In the genomic region with DNA sequence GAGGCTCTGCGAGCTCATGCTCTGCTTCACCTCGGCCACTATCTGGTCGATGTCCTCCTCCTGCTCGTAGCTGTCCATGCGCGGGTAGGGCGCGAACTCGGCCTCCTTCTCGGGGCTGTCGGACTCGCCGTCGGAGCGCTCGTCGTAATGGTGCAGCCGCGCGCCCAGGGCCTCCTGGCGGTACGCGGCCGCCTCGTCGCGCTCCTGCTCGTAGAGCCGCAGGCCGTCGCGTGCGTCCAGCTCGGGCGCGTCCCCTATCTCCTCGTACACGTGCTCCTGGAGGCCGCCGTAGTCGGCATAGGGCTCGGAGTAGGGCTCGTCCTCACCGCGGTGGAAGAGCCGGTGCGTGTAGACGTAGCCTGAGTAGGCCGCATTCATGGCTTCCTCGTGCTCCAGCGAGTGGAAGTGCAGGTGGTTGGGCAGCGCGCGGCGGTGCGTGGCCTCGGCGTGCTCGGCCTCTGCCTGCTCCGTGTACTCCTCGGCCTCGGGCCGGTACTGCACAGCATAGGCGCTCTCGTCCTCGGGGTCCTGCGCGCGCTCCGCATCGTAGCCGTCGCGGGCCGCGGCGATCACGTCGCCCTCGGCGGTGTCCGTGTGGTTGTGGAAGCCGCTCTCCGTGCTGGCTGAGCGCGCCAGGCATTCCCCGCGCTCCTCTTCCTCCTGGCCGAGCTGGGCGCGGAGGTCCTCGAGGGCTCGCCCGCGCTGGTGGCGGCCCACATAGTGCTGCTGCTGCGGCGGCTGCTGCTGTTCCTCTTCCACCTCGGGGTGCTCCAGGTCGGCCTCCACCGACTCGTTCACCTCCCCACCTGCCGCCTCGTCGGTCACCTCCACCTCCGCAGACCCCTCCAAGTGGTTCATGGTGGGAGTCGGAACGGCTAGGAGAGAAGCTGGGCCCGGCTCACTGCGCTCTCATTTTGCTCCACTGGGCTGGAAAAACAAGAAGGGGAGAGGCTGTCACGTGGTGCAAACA, we compare ENCODE assay signal across 19 cellular contexts.
"Had no signal": no experiment of that assay in that cellular context is flagged by ENCODE, and none has a peak within 500 bp of the region (broad histone marks: within the 10 kb centered on the region; RNA-seq: fewer than 3 reads in every experiment).

No MANE protein-coding gene starts in this region.

- H3K9me3 Mint-ChIP-seq: central memory CD8-positive, alpha-beta T cell; stimulated activated memory B cell treated with anti-CD40 and anti-IgM and Interleukin-4, amounts not matched to agents 10 μg/mL and 1 μg/mL and 100 μg/mL, for 72 hours had no signal

- H3K9me3 ChIP-seq: heart left ventricle, pancreas, prostate gland, right lobe of liver, suprapubic skin, tibial artery, upper lobe of left lung had no signal

- H3K27me3 ChIP-seq: dorsolateral prefrontal cortex, heart left ventricle, pancreas, right lobe of liver, suprapubic skin, tibial artery, upper lobe of left lung had no signal

- H3K27ac ChIP-seq: dorsolateral prefrontal cortex, heart left ventricle, pancreas, prostate gland, right lobe of liver, suprapubic skin, tibial artery, upper lobe of left lung had no signal

- H3K4me1 Mint-ChIP-seq: central memory CD8-positive, alpha-beta T cell; naive B cell; stimulated activated memory B cell treated with anti-CD40 and anti-IgM and Interleukin-4, amounts not matched to agents 10 μg/mL and 1 μg/mL and 100 μg/mL, for 72 hours had no signal

- H3K36me3 Mint-ChIP-seq: naive B cell; stimulated activated memory B cell treated with anti-CD40 and anti-IgM and Interleukin-4, amounts not matched to agents 10 μg/mL and 1 μg/mL and 100 μg/mL, for 72 hours had no signal

- H3K27ac Mint-ChIP-seq: naive B cell; nephron; stimulated activated memory B cell treated with anti-CD40 and anti-IgM and Interleukin-4, amounts not matched to agents 10 μg/mL and 1 μg/mL and 100 μg/mL, for 72 hours had no signal

- DNase-seq: cortex of kidney; dorsolateral prefrontal cortex; effector CD8-positive, alpha-beta T cell; heart left ventricle; hippocampal formation; kidney glomerular epithelial cell; mesendoderm; naive B cell; right lobe of liver; stimulated activated CD4-positive, alpha-beta T cell treated with anti-CD3 and anti-CD28 coated beads, Interleukin-4, amount 100 ng/mL, for 24 hours; tibial artery had no signal

- H3K4me1 ChIP-seq: heart left ventricle, pancreas, prostate gland, suprapubic skin, tibial artery, upper lobe of left lung had no signal

- ATAC-seq: heart left ventricle; pancreas; stimulated activated memory B cell treated with anti-CD40 and anti-IgM and Interleukin-4, amounts not matched to agents 10 μg/mL and 1 μg/mL and 100 μg/mL, for 72 hours had no signal

- H3K4me3 ChIP-seq: dorsolateral prefrontal cortex, heart left ventricle, pancreas, prostate gland, right lobe of liver, suprapubic skin, tibial artery, upper lobe of left lung had no signal

- H3K36me3 ChIP-seq: pancreas, prostate gland, right lobe of liver had no signal

- H3K4me3 Mint-ChIP-seq: central memory CD8-positive, alpha-beta T cell; naive B cell; nephron; stimulated activated memory B cell treated with anti-CD40 and anti-IgM and Interleukin-4, amounts not matched to agents 10 μg/mL and 1 μg/mL and 100 μg/mL, for 72 hours had no signal

- FAIRE-seq: frontal cortex, pancreas had no signal
